In genomic region chr12:63302941-63303536, GRCh38 we compare ENCODE assay signal across 16 cellular contexts.
DNase-seq lines count a peak whose midpoint lies in the region; ATAC-seq and TF ChIP-seq lines count a peak whose summit lies in the region.
"Had no signal": no experiment of that assay in that cellular context is flagged by ENCODE, and none has a peak within 500 bp of the region (broad histone marks: within the 10 kb centered on the region; RNA-seq: fewer than 3 reads in every experiment).

No MANE protein-coding gene starts in this region.

- H3K9ac ChIP-seq in smooth muscle cell (ENCODE audit: low read depth) = no peak overlapping the region
- no peak overlapping the region for H3K9ac ChIP-seq in PC-3 (ENCODE audit: low read length)

- no peaks in the 10 kb centered on the region for H3K36me3 Mint-ChIP-seq in activated CD8-positive, alpha-beta T cell treated with anti-CD3 and anti-CD28 coated beads for 36 hours (ENCODE audit: low read depth)
- H3K36me3 Mint-ChIP-seq: CD4-positive, CD25-positive, alpha-beta regulatory T cell; naive thymus-derived CD8-positive, alpha-beta T cell had no signal

- H3K27ac ChIP-seq in smooth muscle cell (ENCODE audit: low read depth) = peak overlapping the region; percentile 29
- no peak overlapping the region for H3K27ac ChIP-seq in PC-3 (ENCODE audit: low read length)
- H3K27ac ChIP-seq: gastrocnemius medialis, sigmoid colon had no signal

- no peaks in the 10 kb centered on the region for H3K9me3 Mint-ChIP-seq in activated CD8-positive, alpha-beta T cell treated with anti-CD3 and anti-CD28 coated beads for 36 hours
- H3K9me3 Mint-ChIP-seq: naive thymus-derived CD8-positive, alpha-beta T cell had no signal

- CTCF ChIA-PET in activated CD8-positive, alpha-beta T cell treated with anti-CD3 and anti-CD28 coated beads for 36 hours (lab: Charles Lee) = no interaction called here
- CTCF ChIA-PET in PC-3 (lab: Charles Lee) = no interaction called here

- H2AFZ ChIP-seq in smooth muscle cell (ENCODE audit: low read depth) = no peak overlapping the region
- H2AFZ ChIP-seq in PC-3 (ENCODE audit: low read length) = no peak overlapping the region

- H3K4me2 ChIP-seq in smooth muscle cell = no peak overlapping the region
- no peak overlapping the region for H3K4me2 ChIP-seq in PC-3 (ENCODE audit: low read length)

- intact Hi-C loops in activated CD8-positive, alpha-beta T cell treated with anti-CD3 and anti-CD28 coated beads for 36 hours (cut with micrococcal nuclease) = no loop called here
- intact Hi-C loops in PC-3 (cut with micrococcal nuclease) = no loop called here

- DNase-seq in smooth muscle cell (lab: John Stamatoyannopoulos, UW; ENCODE audit: unreplicated experiment) (no peak), NCI-H2171 (lab: John Stamatoyannopoulos, UW) (no peak), PC-3 (no peak)
- no peak for DNase-seq in activated CD8-positive, alpha-beta T cell treated with anti-CD3 and anti-CD28 coated beads for 36 hours
- DNase-seq: activated T-cell treated with anti-CD3 and anti-CD28 coated beads, Interleukin-2, amount 50 U/mL, for 1 hour; CD4-positive, CD25-positive, alpha-beta regulatory T cell; gastrocnemius medialis; GF-D8; kidney; naive thymus-derived CD8-positive, alpha-beta T cell; NCI-H2029 treated with DMSO at 0.1 percent for 48 hours; sigmoid colon had no signal

- no TSS peak for BruUV-seq in PC-3 (replicated peaks; lab: Mats Ljungman, UMichigan)

- H3F3A ChIP-seq in smooth muscle cell (ENCODE audit: low read depth) = peaks cover 4% of the 10 kb centered on the region
- H3F3A ChIP-seq in PC-3 (ENCODE audit: low read length, unreplicated experiment) = no peaks in the 10 kb centered on the region

- H3K79me2 ChIP-seq in smooth muscle cell (ENCODE audit: low read depth) = no peaks in the 10 kb centered on the region
- no peaks in the 10 kb centered on the region for H3K79me2 ChIP-seq in PC-3 (ENCODE audit: low read length)

- H4K20me1 ChIP-seq in smooth muscle cell (ENCODE audit: low read depth) = no peaks in the 10 kb centered on the region
- H4K20me1 ChIP-seq in PC-3 (ENCODE audit: low read length) = no peaks in the 10 kb centered on the region

- H3K9me3 ChIP-seq in smooth muscle cell (replicated peaks; ENCODE audit: low read depth) (no peaks in the 10 kb centered on the region), PC-3 (ENCODE audit: low read length) (no peaks in the 10 kb centered on the region)
- H3K9me3 ChIP-seq: gastrocnemius medialis, sigmoid colon had no signal

- no peaks in the 10 kb centered on the region for H3K27me3 Mint-ChIP-seq in activated CD8-positive, alpha-beta T cell treated with anti-CD3 and anti-CD28 coated beads for 36 hours
- H3K27me3 Mint-ChIP-seq: CD4-positive, CD25-positive, alpha-beta regulatory T cell had no signal

- POLR2A ChIA-PET in activated CD8-positive, alpha-beta T cell treated with anti-CD3 and anti-CD28 coated beads for 36 hours (lab: Charles Lee) = no interaction called here
- POLR2A ChIA-PET in PC-3 (lab: Charles Lee; ENCODE audit: unreplicated experiment) = no interaction called here

- peaks cover 4% of the 10 kb centered on the region for H3K4me1 Mint-ChIP-seq in activated CD8-positive, alpha-beta T cell treated with anti-CD3 and anti-CD28 coated beads for 36 hours (ENCODE audit: low read depth)
- H3K4me1 Mint-ChIP-seq: CD4-positive, CD25-positive, alpha-beta regulatory T cell; naive thymus-derived CD8-positive, alpha-beta T cell had no signal

- H3K4me3 Mint-ChIP-seq in activated CD8-positive, alpha-beta T cell treated with anti-CD3 and anti-CD28 coated beads for 36 hours = no peak overlapping the region
- H3K4me3 Mint-ChIP-seq: CD4-positive, CD25-positive, alpha-beta regulatory T cell; naive thymus-derived CD8-positive, alpha-beta T cell had no signal

- H3K36me3 ChIP-seq in smooth muscle cell (ENCODE audit: low read depth) (no peaks in the 10 kb centered on the region), PC-3 (ENCODE audit: low read depth, low read length) (no peaks in the 10 kb centered on the region)
- H3K36me3 ChIP-seq: gastrocnemius medialis, sigmoid colon had no signal

- TF ChIP-seq CTCF in smooth muscle cell (IDR thresholded peaks at IDR 0.05; ENCODE audit: borderline replicate concordance, insufficient read depth, poor library complexity, severe bottlenecking) = no peak
- TF ChIP-seq CTCF in activated CD8-positive, alpha-beta T cell treated with anti-CD3 and anti-CD28 coated beads for 36 hours (IDR thresholded peaks at IDR 0.05) = no peak
- no peak for TF ChIP-seq CTCF in PC-3 (conservative IDR thresholded peaks at IDR 0.05; ENCODE audit: low read depth, low read length)

- H3K27ac Mint-ChIP-seq in activated CD8-positive, alpha-beta T cell treated with anti-CD3 and anti-CD28 coated beads for 36 hours = no peak overlapping the region
- H3K27ac Mint-ChIP-seq: CD4-positive, CD25-positive, alpha-beta regulatory T cell had no signal

- no peaks in the 10 kb centered on the region for H3K27me3 ChIP-seq in smooth muscle cell (ENCODE audit: low read depth)
- H3K27me3 ChIP-seq in PC-3 (ENCODE audit: low read length) = peaks cover 66% of the 10 kb centered on the region
- H3K27me3 ChIP-seq: gastrocnemius medialis, sigmoid colon had no signal

- H3K4me3 ChIP-seq in smooth muscle cell (no peak overlapping the region), PC-3 (ENCODE audit: low read length) (no peak overlapping the region)
- H3K4me3 ChIP-seq: gastrocnemius medialis, sigmoid colon had no signal

- no peaks in the 10 kb centered on the region for H3K9me2 ChIP-seq in PC-3 (replicated peaks; ENCODE audit: low read length)

- 38% methylated on average over 2 of the region's 2 CpGs for WGBS in smooth muscle cell (ENCODE audit: low lambda C conversion rate)

- ATAC-seq in GM19035 (IDR thresholded peaks at IDR 0.05; ENCODE audit: unreplicated experiment) (peak; percentile 10), GM21786 (IDR thresholded peaks at IDR 0.05; ENCODE audit: unreplicated experiment) (peak; percentile 37), HG03342 (IDR thresholded peaks at IDR 0.05; ENCODE audit: unreplicated experiment) (peak; percentile 2), PC-3 (no peak)
- no peak for ATAC-seq in activated CD8-positive, alpha-beta T cell treated with anti-CD3 and anti-CD28 coated beads for 36 hours
- ATAC-seq: gastrocnemius medialis, SK-N-SH treated with all-trans-retinoic acid at 6 μM for 48 hours had no signal

- no peaks in the 10 kb centered on the region for H3K4me1 ChIP-seq in smooth muscle cell (ENCODE audit: low read depth)
- no peaks in the 10 kb centered on the region for H3K4me1 ChIP-seq in PC-3 (ENCODE audit: insufficient read depth, low read length)
- H3K4me1 ChIP-seq: sigmoid colon had no signal

Comparison
In these comparisons a context has a peak if more than half of its experiments do, and no peak if none do; other contexts are left out.
1. ATAC-seq: peak in GM19035 (single experiment), GM21786 (single experiment) and HG03342 (single experiment); none in activated CD8-positive, alpha-beta T cell treated with anti-CD3 and anti-CD28 coated beads for 36 hours (single experiment) and PC-3 (single experiment).